ENCODE assay signal across 13 cellular contexts in the genomic region with DNA sequence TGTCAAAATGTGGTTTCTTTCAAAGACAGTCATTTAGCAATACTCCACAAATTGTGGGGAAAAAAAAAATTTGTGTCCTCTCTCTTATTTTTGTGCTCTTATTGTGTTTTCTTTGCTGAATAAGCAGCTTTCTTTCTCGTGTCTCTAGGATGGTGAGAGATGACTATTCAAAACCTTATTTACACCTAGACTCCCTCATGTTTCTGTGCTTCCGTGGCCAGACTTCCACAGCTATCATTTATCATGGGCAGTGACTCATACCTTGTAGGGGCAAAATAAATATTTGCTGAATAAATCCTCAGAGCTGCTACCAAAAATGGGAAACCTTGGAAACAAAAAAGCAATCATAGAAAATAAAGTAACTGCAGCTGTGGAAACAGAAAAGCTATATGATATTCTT.
A peak's percentile ranks its signal among the peaks of the same experiment; 100 is the strongest.
DNase-seq lines count a peak whose midpoint lies in the region; ATAC-seq and TF ChIP-seq lines count a peak whose summit lies in the region.
"Had no signal": no experiment of that assay in that cellular context is flagged by ENCODE, and none has a peak within 500 bp of the region (broad histone marks: within the 10 kb centered on the region; RNA-seq: fewer than 3 reads in every experiment).

No MANE protein-coding gene starts in this region.

- H3K4me3 ChIP-seq in HEK293 (ENCODE audit: low read depth, low read length) (no peak overlapping the region), PC-3 (ENCODE audit: low read length) (no peak overlapping the region), fibroblast of lung (replicated peaks in 1 of 4; ENCODE audit: control extremely low read depth in 1 of 4, insufficient read depth in 1 of 4, low read depth in 3 of 4, low read length in 4 of 4) (no peak overlapping the region), smooth muscle cell (no peak overlapping the region), adrenal gland (no peak overlapping the region), gastrocnemius medialis (no peak overlapping the region)
- H3K4me3 ChIP-seq: SJCRH30, upper lobe of right lung had no signal

- no peaks in the 10 kb centered on the region for H3K9me2 ChIP-seq in PC-3 (replicated peaks; ENCODE audit: low read length)

- CTCF ChIA-PET in HEK293 (lab: Yijun Ruan, JAX): interaction anchor here (0.7 to 1.2 kb wide), 3 partner anchors 65 to 1311 kb away, joined by 3 read pairs; no protein-coding TSS in a partner anchor
- CTCF ChIA-PET in PC-3 (lab: Charles Lee): interaction anchor here (0.5 kb wide), 1 partner anchor 15 kb away, joined by 7 read pairs; no protein-coding TSS in a partner anchor

- POLR2A ChIA-PET in HEK293 (lab: Yijun Ruan, JAX) (no interaction called here), PC-3 (lab: Charles Lee; ENCODE audit: unreplicated experiment) (interaction anchor here (0.6 kb wide), 1 partner anchor 101 kb away, joined by 4 read pairs; no protein-coding TSS in a partner anchor)

- intact Hi-C loops in PC-3 (cut with micrococcal nuclease): no loop called here
- intact Hi-C loops in adrenal gland (cut with DNase I): no loop called here
- intact Hi-C loops in gastrocnemius medialis (cut with DNase I; ENCODE audit: low total_unique reads): no loop called here

- no TSS peak for BruUV-seq in PC-3 (replicated peaks; lab: Mats Ljungman, UMichigan)

- ATAC-seq in PC-3 (peak; percentile 92), gastrocnemius medialis (no peak)
- ATAC-seq: activated CD4-positive, alpha-beta T cell treated with anti-CD3 and anti-CD28 coated beads for 36 hours; upper lobe of right lung had no signal

- WGBS in smooth muscle cell (ENCODE audit: low lambda C conversion rate): 6% methylated on average over 2 of the region's 2 CpGs
- WGBS in adrenal gland, 4 donors: 9 to 18% (median 14%) methylated on average over 2 of the region's 2 CpGs

- H3K9me3 ChIP-seq in HEK293 (ENCODE audit: control insufficient read depth, insufficient read depth, low read depth, low read length): no peaks in the 10 kb centered on the region
- H3K9me3 ChIP-seq in PC-3 (ENCODE audit: low read length): no peaks in the 10 kb centered on the region
- no peaks in the 10 kb centered on the region for H3K9me3 ChIP-seq in fibroblast of lung (ENCODE audit: control insufficient read depth, insufficient read depth, low read depth, low read length)
- H3K9me3 ChIP-seq in smooth muscle cell (replicated peaks; ENCODE audit: low read depth): no peaks in the 10 kb centered on the region
- H3K9me3 ChIP-seq in adrenal gland (replicated peaks in 1 of 3): no peaks in the 10 kb centered on the region
- H3K9me3 ChIP-seq in gastrocnemius medialis: no peaks in the 10 kb centered on the region
- H3K9me3 ChIP-seq: SJCRH30, upper lobe of right lung had no signal

- H3K9ac ChIP-seq in PC-3 (ENCODE audit: low read length): no peak overlapping the region
- no peak overlapping the region for H3K9ac ChIP-seq in fibroblast of lung (ENCODE audit: insufficient read depth, low read length)
- peak overlapping the region; percentile 23 for H3K9ac ChIP-seq in smooth muscle cell (ENCODE audit: low read depth)

- H3K27ac ChIP-seq in HEK293 (ENCODE audit: extremely low read depth, low read depth, low read length) (no peak overlapping the region), PC-3 (ENCODE audit: low read length) (no peak overlapping the region), fibroblast of lung (ENCODE audit: insufficient read depth, low read length) (no peak overlapping the region), smooth muscle cell (ENCODE audit: low read depth) (peak overlapping the region; percentile 67), adrenal gland (no peak overlapping the region), gastrocnemius medialis (no peak overlapping the region)
- H3K27ac ChIP-seq: SJCRH30, upper lobe of right lung had no signal

- H3F3A ChIP-seq in PC-3 (ENCODE audit: low read length, unreplicated experiment) (no peaks in the 10 kb centered on the region), smooth muscle cell (ENCODE audit: low read depth) (no peaks in the 10 kb centered on the region)

- no peaks in the 10 kb centered on the region for H3K36me3 ChIP-seq in HEK293 (ENCODE audit: control insufficient read depth in 2 of 2, insufficient read depth in 1 of 2, low read length in 2 of 2)
- no peaks in the 10 kb centered on the region for H3K36me3 ChIP-seq in PC-3 (ENCODE audit: low read depth, low read length)
- H3K36me3 ChIP-seq in fibroblast of lung (ENCODE audit: control insufficient read depth, insufficient read depth, low read length): no peaks in the 10 kb centered on the region
- H3K36me3 ChIP-seq in smooth muscle cell (ENCODE audit: low read depth): no peaks in the 10 kb centered on the region
- H3K36me3 ChIP-seq in adrenal gland (replicated peaks in 1 of 2): no peaks in the 10 kb centered on the region
- no peaks in the 10 kb centered on the region for H3K36me3 ChIP-seq in gastrocnemius medialis
- H3K36me3 ChIP-seq: SJCRH30, upper lobe of right lung had no signal

- DNase-seq in PC-3 (peak; percentile 71), fibroblast of lung (ENCODE audit: low read depth in 2 of 2) (peak; percentile 65 to 90), smooth muscle cell (lab: John Stamatoyannopoulos, UW; ENCODE audit: unreplicated experiment) (no peak), adrenal gland (no peak), gastrocnemius medialis (no peak), hypothalamus (lab: John Stamatoyannopoulos, UW) (no peak)
- DNase-seq in activated CD4-positive, alpha-beta T cell treated with anti-CD3 and anti-CD28 coated beads for 4 hours: no peak
- DNase-seq: activated CD4-positive, alpha-beta T cell treated with anti-CD3 and anti-CD28 coated beads for 36 hours; activated gamma-delta T cell; cortex of kidney; upper lobe of right lung had no signal

- TF ChIP-seq CTCF in HEK293 (tag by site-specific recombination; IDR thresholded peaks at IDR 0.05) (no peak), PC-3 (conservative IDR thresholded peaks at IDR 0.05; ENCODE audit: low read depth, low read length) (no peak), fibroblast of lung (conservative IDR thresholded peaks at IDR 0.05 in 1 of 2, IDR thresholded peaks at IDR 0.05 in 1 of 2; ENCODE audit: low read depth in 1 of 2, low read length in 2 of 2) (no peak), smooth muscle cell (IDR thresholded peaks at IDR 0.05; ENCODE audit: borderline replicate concordance, insufficient read depth, poor library complexity, severe bottlenecking) (no peak), adrenal gland (IDR thresholded peaks at IDR 0.05) (no peak), gastrocnemius medialis (IDR thresholded peaks at IDR 0.05 in 4 of 5, conservative IDR thresholded peaks at IDR 0.05 in 1 of 5) (no peak)

- H2AFZ ChIP-seq in PC-3 (ENCODE audit: low read length): no peak overlapping the region
- H2AFZ ChIP-seq in fibroblast of lung (ENCODE audit: low read length): no peak overlapping the region
- H2AFZ ChIP-seq in smooth muscle cell (ENCODE audit: low read depth): no peak overlapping the region

- H3K27me3 ChIP-seq in PC-3 (ENCODE audit: low read length): peaks cover 30% of the 10 kb centered on the region; the same call in 1 of the 2 replicates
- H3K27me3 ChIP-seq in fibroblast of lung (ENCODE audit: control insufficient read depth, insufficient read depth, low read length): no peaks in the 10 kb centered on the region
- no peaks in the 10 kb centered on the region for H3K27me3 ChIP-seq in smooth muscle cell (ENCODE audit: low read depth)
- H3K27me3 ChIP-seq in adrenal gland: no peaks in the 10 kb centered on the region
- no peaks in the 10 kb centered on the region for H3K27me3 ChIP-seq in gastrocnemius medialis
- H3K27me3 ChIP-seq: SJCRH30, upper lobe of right lung had no signal

- H3K79me2 ChIP-seq in PC-3 (ENCODE audit: low read length) (no peaks in the 10 kb centered on the region), fibroblast of lung (ENCODE audit: control insufficient read depth, insufficient read depth, low read length) (no peaks in the 10 kb centered on the region), smooth muscle cell (ENCODE audit: low read depth) (no peaks in the 10 kb centered on the region)

- no peaks in the 10 kb centered on the region for H3K4me1 ChIP-seq in HEK293 (ENCODE audit: control insufficient read depth, insufficient read depth, low read length)
- peaks cover 9% of the 10 kb centered on the region for H3K4me1 ChIP-seq in PC-3 (ENCODE audit: insufficient read depth, low read length)
- no peaks in the 10 kb centered on the region for H3K4me1 ChIP-seq in fibroblast of lung (ENCODE audit: control insufficient read depth, extremely low read depth, insufficient read depth, low read length)
- peaks cover 6% of the 10 kb centered on the region for H3K4me1 ChIP-seq in smooth muscle cell (ENCODE audit: low read depth)
- no peaks in the 10 kb centered on the region for H3K4me1 ChIP-seq in adrenal gland (replicated peaks in 1 of 2)
- peaks cover 4 to 10% of the 10 kb centered on the region in 2 donors for H3K4me1 ChIP-seq in gastrocnemius medialis
- H3K4me1 ChIP-seq: upper lobe of right lung had no signal

- H3K4me2 ChIP-seq in PC-3 (ENCODE audit: low read length) (no peak overlapping the region; the same call in 1 of the 2 replicates), fibroblast of lung (ENCODE audit: extremely low read depth, insufficient read depth, low read length) (no peak overlapping the region), smooth muscle cell (peak overlapping the region; percentile 60)

- H4K20me1 ChIP-seq in PC-3 (ENCODE audit: low read length) (no peaks in the 10 kb centered on the region), fibroblast of lung (ENCODE audit: control insufficient read depth, extremely low read depth, insufficient read depth, low read length) (no peaks in the 10 kb centered on the region), smooth muscle cell (ENCODE audit: low read depth) (no peaks in the 10 kb centered on the region)

- no peak for TF ChIP-seq POLR2A in adrenal gland (IDR thresholded peaks at IDR 0.05)
- TF ChIP-seq POLR2A in gastrocnemius medialis (IDR thresholded peaks at IDR 0.05): no peak

- in situ Hi-C loops in gastrocnemius medialis (cut with MboI; ENCODE audit: low sequenced_read_pairs in 4 of 4): no loop called here

TF ChIP-seq in HEK293, 187 proteins besides CTCF, POLR2A, EP300 and RAD21:
- TF ChIP-seq, protein P1, sequence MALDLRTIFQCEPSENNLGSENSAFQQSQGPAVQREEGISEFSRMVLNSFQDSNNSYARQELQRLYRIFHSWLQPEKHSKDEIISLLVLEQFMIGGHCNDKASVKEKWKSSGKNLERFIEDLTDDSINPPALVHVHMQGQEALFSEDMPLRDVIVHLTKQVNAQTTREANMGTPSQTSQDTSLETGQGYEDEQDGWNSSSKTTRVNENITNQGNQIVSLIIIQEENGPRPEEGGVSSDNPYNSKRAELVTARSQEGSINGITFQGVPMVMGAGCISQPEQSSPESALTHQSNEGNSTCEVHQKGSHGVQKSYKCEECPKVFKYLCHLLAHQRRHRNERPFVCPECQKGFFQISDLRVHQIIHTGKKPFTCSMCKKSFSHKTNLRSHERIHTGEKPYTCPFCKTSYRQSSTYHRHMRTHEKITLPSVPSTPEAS (tag by site-specific recombination; IDR thresholded peaks at IDR 0.05): no peak
- TF ChIP-seq TCF7L2 (IDR thresholded peaks at IDR 0.05; ENCODE audit: borderline replicate concordance, low read depth, low read length) (no peak), GLIS1 (tag by site-specific recombination; IDR thresholded peaks at IDR 0.05) (peak; percentile 46; the same call in 1 of the 2 replicates)
TF ChIP-seq in HEK293: peak in this region for 1.

Comparison
In these comparisons a context has a peak if more than half of its experiments do, and no peak if none do; other contexts are left out.
1. DNase-seq: peak in PC-3 (single experiment) and fibroblast of lung (2 of 2); none in smooth muscle cell (single experiment), adrenal gland (0 of 7), gastrocnemius medialis (0 of 2), hypothalamus (0 of 51) and activated CD4-positive, alpha-beta T cell treated with anti-CD3 and anti-CD28 coated beads for 4 hours (0 of 2).